1 cellular context compared by ENCODE assay signal in the genomic region with DNA sequence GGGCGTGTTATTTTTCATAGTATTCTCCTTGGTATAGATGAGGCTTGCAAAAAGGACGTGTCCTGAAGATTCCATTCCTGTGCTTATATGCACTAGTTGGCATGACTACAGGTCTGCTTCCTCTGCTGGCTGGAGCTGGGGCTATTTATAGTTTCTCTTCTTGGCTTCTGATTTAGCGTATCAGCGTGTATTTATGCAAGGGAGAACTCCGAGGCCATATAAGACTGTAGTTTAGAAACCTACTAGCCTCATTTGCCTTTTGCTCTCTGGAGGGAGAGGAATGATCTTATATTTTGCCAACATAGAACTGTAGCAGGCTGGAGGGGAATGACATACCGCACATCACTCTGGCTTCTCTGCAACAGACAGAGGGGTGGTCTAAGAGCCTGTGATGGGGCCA.
TF ChIP-seq lines count a peak whose summit lies in the region.

No MANE protein-coding gene starts in this region.

TF ChIP-seq in GM23338, 12 proteins besides CTCF, POLR2A, EP300 and RAD21 (continued from another document):
- no peak for TF ChIP-seq REST (IDR thresholded peaks at IDR 0.05; ENCODE audit: unreplicated experiment)
- TF ChIP-seq EZH2phosphoT487 (IDR thresholded peaks at IDR 0.05; ENCODE audit: unreplicated experiment), result no peak
- TF ChIP-seq, protein P1, sequence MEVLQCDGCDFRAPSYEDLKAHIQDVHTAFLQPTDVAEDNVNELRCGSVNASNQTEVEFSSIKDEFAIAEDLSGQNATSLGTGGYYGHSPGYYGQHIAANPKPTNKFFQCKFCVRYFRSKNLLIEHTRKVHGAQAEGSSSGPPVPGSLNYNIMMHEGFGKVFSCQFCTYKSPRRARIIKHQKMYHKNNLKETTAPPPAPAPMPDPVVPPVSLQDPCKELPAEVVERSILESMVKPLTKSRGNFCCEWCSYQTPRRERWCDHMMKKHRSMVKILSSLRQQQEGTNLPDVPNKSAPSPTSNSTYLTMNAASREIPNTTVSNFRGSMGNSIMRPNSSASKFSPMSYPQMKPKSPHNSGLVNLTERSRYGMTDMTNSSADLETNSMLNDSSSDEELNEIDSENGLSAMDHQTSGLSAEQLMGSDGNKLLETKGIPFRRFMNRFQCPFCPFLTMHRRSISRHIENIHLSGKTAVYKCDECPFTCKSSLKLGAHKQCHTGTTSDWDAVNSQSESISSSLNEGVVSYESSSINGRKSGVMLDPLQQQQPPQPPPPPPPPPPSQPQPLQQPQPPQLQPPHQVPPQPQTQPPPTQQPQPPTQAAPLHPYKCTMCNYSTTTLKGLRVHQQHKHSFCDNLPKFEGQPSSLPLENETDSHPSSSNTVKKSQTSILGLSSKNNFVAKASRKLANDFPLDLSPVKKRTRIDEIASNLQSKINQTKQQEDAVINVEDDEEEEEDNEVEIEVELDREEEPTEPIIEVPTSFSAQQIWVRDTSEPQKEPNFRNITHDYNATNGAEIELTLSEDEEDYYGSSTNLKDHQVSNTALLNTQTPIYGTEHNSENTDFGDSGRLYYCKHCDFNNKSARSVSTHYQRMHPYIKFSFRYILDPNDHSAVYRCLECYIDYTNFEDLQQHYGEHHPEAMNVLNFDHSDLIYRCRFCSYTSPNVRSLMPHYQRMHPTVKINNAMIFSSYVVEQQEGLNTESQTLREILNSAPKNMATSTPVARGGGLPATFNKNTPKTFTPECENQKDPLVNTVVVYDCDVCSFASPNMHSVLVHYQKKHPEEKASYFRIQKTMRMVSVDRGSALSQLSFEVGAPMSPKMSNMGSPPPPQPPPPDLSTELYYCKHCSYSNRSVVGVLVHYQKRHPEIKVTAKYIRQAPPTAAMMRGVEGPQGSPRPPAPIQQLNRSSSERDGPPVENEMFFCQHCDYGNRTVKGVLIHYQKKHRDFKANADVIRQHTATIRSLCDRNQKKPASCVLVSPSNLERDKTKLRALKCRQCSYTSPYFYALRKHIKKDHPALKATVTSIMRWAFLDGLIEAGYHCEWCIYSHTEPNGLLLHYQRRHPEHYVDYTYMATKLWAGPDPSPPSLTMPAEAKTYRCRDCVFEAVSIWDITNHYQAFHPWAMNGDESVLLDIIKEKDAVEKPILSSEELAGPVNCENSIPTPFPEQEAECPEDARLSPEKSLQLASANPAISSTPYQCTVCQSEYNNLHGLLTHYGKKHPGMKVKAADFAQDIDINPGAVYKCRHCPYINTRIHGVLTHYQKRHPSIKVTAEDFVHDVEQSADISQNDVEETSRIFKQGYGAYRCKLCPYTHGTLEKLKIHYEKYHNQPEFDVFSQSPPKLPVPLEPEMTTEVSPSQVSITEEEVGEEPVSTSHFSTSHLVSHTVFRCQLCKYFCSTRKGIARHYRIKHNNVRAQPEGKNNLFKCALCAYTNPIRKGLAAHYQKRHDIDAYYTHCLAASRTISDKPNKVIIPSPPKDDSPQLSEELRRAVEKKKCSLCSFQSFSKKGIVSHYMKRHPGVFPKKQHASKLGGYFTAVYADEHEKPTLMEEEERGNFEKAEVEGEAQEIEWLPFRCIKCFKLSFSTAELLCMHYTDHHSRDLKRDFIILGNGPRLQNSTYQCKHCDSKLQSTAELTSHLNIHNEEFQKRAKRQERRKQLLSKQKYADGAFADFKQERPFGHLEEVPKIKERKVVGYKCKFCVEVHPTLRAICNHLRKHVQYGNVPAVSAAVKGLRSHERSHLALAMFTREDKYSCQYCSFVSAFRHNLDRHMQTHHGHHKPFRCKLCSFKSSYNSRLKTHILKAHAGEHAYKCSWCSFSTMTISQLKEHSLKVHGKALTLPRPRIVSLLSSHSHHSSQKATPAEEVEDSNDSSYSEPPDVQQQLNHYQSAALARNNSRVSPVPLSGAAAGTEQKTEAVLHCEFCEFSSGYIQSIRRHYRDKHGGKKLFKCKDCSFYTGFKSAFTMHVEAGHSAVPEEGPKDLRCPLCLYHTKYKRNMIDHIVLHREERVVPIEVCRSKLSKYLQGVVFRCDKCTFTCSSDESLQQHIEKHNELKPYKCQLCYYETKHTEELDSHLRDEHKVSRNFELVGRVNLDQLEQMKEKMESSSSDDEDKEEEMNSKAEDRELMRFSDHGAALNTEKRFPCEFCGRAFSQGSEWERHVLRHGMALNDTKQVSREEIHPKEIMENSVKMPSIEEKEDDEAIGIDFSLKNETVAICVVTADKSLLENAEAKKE (CRISPR knock-in tag; IDR thresholded peaks at IDR 0.05), result no peak
- no peak for TF ChIP-seq STAT1 (IDR thresholded peaks at IDR 0.05; ENCODE audit: unreplicated experiment)
